27 cellular contexts compared by ENCODE assay signal in genomic region chr3:100154171-100154570, GRCh38.
"Had no signal": no experiment of that assay in that cellular context is flagged by ENCODE, and none has a peak within 500 bp of the region (broad histone marks: within the 10 kb centered on the region; RNA-seq: fewer than 3 reads in every experiment).

No MANE protein-coding gene starts in this region.

- H3K27me3 Mint-ChIP-seq: naive B cell; progenitor cell of endocrine pancreas; stimulated activated naive B cell treated with anti-CD40 and anti-IgM and Interleukin-4, amounts not matched to agents 10 μg/mL and 1 μg/mL and 100 μg/mL, for 72 hours; stimulated activated naive CD8-positive, alpha-beta T cell treated with anti-CD3 and anti-CD28 coated beads, Interleukin-15, Interleukin-2, amounts not matched to agents 100 ng/mL and 50 ng/mL, for 24 hours; type B pancreatic cell had no signal

- H3K4me1 ChIP-seq: neural progenitor cell had no signal

- H3K27ac Mint-ChIP-seq: naive B cell; natural killer cell; neural progenitor cell; progenitor cell of endocrine pancreas; stimulated activated effector memory CD8-positive, alpha-beta T cell treated with anti-CD3 and anti-CD28 coated beads, Interleukin-12 subunit alpha, Interleukin-12 subunit beta, amount 100 ng/mL, for 72 hours; stimulated activated naive B cell treated with anti-CD40 and anti-IgM and Interleukin-4, amounts not matched to agents 10 μg/mL and 1 μg/mL and 100 μg/mL, for 72 hours; stimulated activated naive CD8-positive, alpha-beta T cell treated with anti-CD3 and anti-CD28 coated beads, Interleukin-15, Interleukin-2, amounts not matched to agents 100 ng/mL and 50 ng/mL, for 24 hours; type B pancreatic cell had no signal

- H3K79me2 ChIP-seq: parathyroid adenoma had no signal

- DNase-seq: naive B cell; natural killer cell; occipital lobe; ovary; posterior cingulate gyrus; right cardiac atrium; spleen; stimulated activated CD4-positive, alpha-beta T cell treated with anti-CD3 and anti-CD28 coated beads, Interleukin-12 subunit alpha, Interleukin-12 subunit beta, amount 100 ng/mL, for 4 hours; stimulated activated CD4-positive, alpha-beta T cell treated with anti-CD3 and anti-CD28 coated beads, Interleukin-1b, Interleukin-23, amount 100 ng/mL, for 48 hours; stimulated activated CD4-positive, alpha-beta T cell treated with anti-CD3 and anti-CD28 coated beads, Interleukin-4, amount 100 ng/mL, for 1 hour; stimulated activated naive B cell treated with anti-CD40 and anti-IgM and Interleukin-4, amounts not matched to agents 10 μg/mL and 1 μg/mL and 100 μg/mL, for 72 hours; stimulated activated naive CD4-positive, alpha-beta T cell treated with Interleukin-2 at 50 U/mL for 16 hours; stomach; tibial artery; transverse colon; upper lobe of right lung; uterus had no signal

- H3K9ac ChIP-seq: neural progenitor cell, parathyroid adenoma had no signal

- H3K4me1 Mint-ChIP-seq: natural killer cell; neural progenitor cell; stimulated activated effector memory CD8-positive, alpha-beta T cell treated with anti-CD3 and anti-CD28 coated beads, Interleukin-12 subunit alpha, Interleukin-12 subunit beta, amount 100 ng/mL, for 72 hours had no signal

- H3K27ac ChIP-seq: neural progenitor cell, ovary, parathyroid adenoma, spleen, stomach, transverse colon, upper lobe of right lung, uterus had no signal

- H3K27me3 ChIP-seq: neural progenitor cell, ovary, spleen, stomach, tibial artery, transverse colon, upper lobe of right lung, uterus had no signal

- H3K4me3 Mint-ChIP-seq: naive B cell; natural killer cell; nephron; neural progenitor cell; stimulated activated effector memory CD8-positive, alpha-beta T cell treated with anti-CD3 and anti-CD28 coated beads, Interleukin-12 subunit alpha, Interleukin-12 subunit beta, amount 100 ng/mL, for 72 hours; stimulated activated naive B cell treated with anti-CD40 and anti-IgM and Interleukin-4, amounts not matched to agents 10 μg/mL and 1 μg/mL and 100 μg/mL, for 72 hours; stimulated activated naive CD8-positive, alpha-beta T cell treated with anti-CD3 and anti-CD28 coated beads, Interleukin-15, Interleukin-2, amounts not matched to agents 100 ng/mL and 50 ng/mL, for 24 hours; type B pancreatic cell had no signal

- H3K9me3 ChIP-seq: ovary had no signal

- H3K4me2 ChIP-seq: neural progenitor cell, smooth muscle cell had no signal

- ATAC-seq: natural killer cell; right cardiac atrium; sciatic nerve; stimulated activated effector memory CD8-positive, alpha-beta T cell treated with anti-CD3 and anti-CD28 coated beads, Interleukin-12 subunit alpha, Interleukin-12 subunit beta, amount 100 ng/mL, for 72 hours; stimulated activated naive B cell treated with anti-CD40 and anti-IgM and Interleukin-4, amounts not matched to agents 10 μg/mL and 1 μg/mL and 100 μg/mL, for 72 hours; upper lobe of right lung had no signal

- H2AFZ ChIP-seq: neural progenitor cell, parathyroid adenoma had no signal

- H3K4me3 ChIP-seq: neural progenitor cell, ovary, skin epidermis, smooth muscle cell, spleen, stomach, tibial artery, transverse colon, upper lobe of right lung, uterus had no signal

- H3K36me3 ChIP-seq: ovary, stomach, upper lobe of right lung, uterus had no signal
